Comparison of ENCODE assay signal across 8 cellular contexts in genomic region chr13:80341098-80341701, GRCh38. TPM values are rescaled to one million over a fixed set of nuclear protein-coding genes. Genes with fewer than 3 reads are reported as not detected.
A peak's percentile ranks its signal among the peaks of the same experiment; 100 is the strongest.
DNase-seq lines count a peak whose midpoint lies in the region; ATAC-seq and TF ChIP-seq lines count a peak whose summit lies in the region.

Gene SPRY2, minus strand, starts transcription at chr13:80341126. Its CDS starts 3,421 bp downstream, at chr13:80337705.

- peak; percentile 45 for ATAC-seq in HG02763 (IDR thresholded peaks at IDR 0.05; ENCODE audit: unreplicated experiment)

- no peak within 1 kb of the TSS for H3K27ac Mint-ChIP-seq in T-helper 2 cell treated with Interferon-gamma antibody and Interleukin-4, amounts not matched to agents 5 μg/mL and 100 μg/mL, for 36 hours

- H3K27ac ChIP-seq in 22Rv1: peak within 1 kb of the TSS; percentile 97
- H3K27ac ChIP-seq in layer of hippocampus (ENCODE audit: low read depth, low read length): peak within 1 kb of the TSS; percentile 89

- peaks cover 17% of the 10 kb centered on the region for H3K4me1 Mint-ChIP-seq in T-helper 2 cell treated with Interferon-gamma antibody and Interleukin-4, amounts not matched to agents 5 μg/mL and 100 μg/mL, for 36 hours (ENCODE audit: low read depth)

- DNase-seq in GM13977 (ENCODE audit: low spot score) (peak; percentile 83), NCI-H1105 (lab: John Stamatoyannopoulos, UW) (peak; percentile 61), dermis blood vessel endothelial cell (peak; percentile 98)
- peak; percentile 40 for DNase-seq in T-helper 2 cell treated with Interferon-gamma antibody and Interleukin-4, amounts not matched to agents 5 μg/mL and 100 μg/mL, for 36 hours (ENCODE audit: low spot score)
- peak; percentile 63 for DNase-seq in stimulated activated CD4-positive, alpha-beta T cell treated with anti-CD3 and anti-CD28 coated beads, Interleukin-15, amount 100 ng/mL, for 24 hours

- H3K36me3 Mint-ChIP-seq in T-helper 2 cell treated with Interferon-gamma antibody and Interleukin-4, amounts not matched to agents 5 μg/mL and 100 μg/mL, for 36 hours (ENCODE audit: low read depth): no peaks in the 10 kb centered on the region

- H3K9me3 Mint-ChIP-seq in T-helper 2 cell treated with Interferon-gamma antibody and Interleukin-4, amounts not matched to agents 5 μg/mL and 100 μg/mL, for 36 hours: no peaks in the 10 kb centered on the region

- in situ Hi-C loops in GM13977 (cut with MboI; ENCODE audit: low pct_unique_long_range_greater_than_20kb, low sequenced_read_pairs, unreplicated experiment): no loop called here

- H3K4me3 Mint-ChIP-seq in T-helper 2 cell treated with Interferon-gamma antibody and Interleukin-4, amounts not matched to agents 5 μg/mL and 100 μg/mL, for 36 hours: peak within 1 kb of the TSS; percentile 40

- peak; percentile 22; the same call in 1 of the 2 replicates for TF ChIP-seq CTCF in 22Rv1 (IDR thresholded peaks at IDR 0.05)
- no peak for TF ChIP-seq CTCF in GM13977 (IDR thresholded peaks at IDR 0.05; ENCODE audit: extremely low read depth, insufficient read depth, missing control alignments)

- H3K27me3 Mint-ChIP-seq in T-helper 2 cell treated with Interferon-gamma antibody and Interleukin-4, amounts not matched to agents 5 μg/mL and 100 μg/mL, for 36 hours (ENCODE audit: low read depth): peaks cover 33% of the 10 kb centered on the region

- no peaks in the 10 kb centered on the region for H3K27me3 ChIP-seq in layer of hippocampus (ENCODE audit: control insufficient read depth, insufficient read depth, low read length)

RNA-seq across cellular contexts. Expression of gene SPRY2, which starts in this region (rescaled TPM):
- 21.7 and 24.2 TPM in 2 replicates for total RNA-seq in dermis blood vessel endothelial cell

Comparison
In these comparisons a context has a peak if more than half of its experiments do, and no peak if none do; other contexts are left out.
1. Peak in every context shown above with its lines: DNase-seq, ATAC-seq and H3K27ac ChIP-seq.
2. DNase-seq: peak in every context shown above with its lines; median percentile 98 in dermis blood vessel endothelial cell; 83 in GM13977; 63 in stimulated activated CD4-positive, alpha-beta T cell treated with anti-CD3 and anti-CD28 coated beads, Interleukin-15, amount 100 ng/mL, for 24 hours; 61 in NCI-H1105; 40 in T-helper 2 cell treated with Interferon-gamma antibody and Interleukin-4, amounts not matched to agents 5 μg/mL and 100 μg/mL, for 36 hours.